1 cellular context compared by ENCODE assay signal in genomic region chr14:74955229-74955999, GRCh38.
A peak's percentile ranks its signal among the peaks of the same experiment; 100 is the strongest.
TF ChIP-seq lines count a peak whose summit lies in the region.

Gene PGF (minus strand): TSS chr14:74955597. CDS start chr14:74955242, 355 bp downstream.

TF ChIP-seq in HepG2, 621 proteins besides CTCF, POLR2A, EP300 and RAD21 (continued from another document):
- TF ChIP-seq, protein P1, sequence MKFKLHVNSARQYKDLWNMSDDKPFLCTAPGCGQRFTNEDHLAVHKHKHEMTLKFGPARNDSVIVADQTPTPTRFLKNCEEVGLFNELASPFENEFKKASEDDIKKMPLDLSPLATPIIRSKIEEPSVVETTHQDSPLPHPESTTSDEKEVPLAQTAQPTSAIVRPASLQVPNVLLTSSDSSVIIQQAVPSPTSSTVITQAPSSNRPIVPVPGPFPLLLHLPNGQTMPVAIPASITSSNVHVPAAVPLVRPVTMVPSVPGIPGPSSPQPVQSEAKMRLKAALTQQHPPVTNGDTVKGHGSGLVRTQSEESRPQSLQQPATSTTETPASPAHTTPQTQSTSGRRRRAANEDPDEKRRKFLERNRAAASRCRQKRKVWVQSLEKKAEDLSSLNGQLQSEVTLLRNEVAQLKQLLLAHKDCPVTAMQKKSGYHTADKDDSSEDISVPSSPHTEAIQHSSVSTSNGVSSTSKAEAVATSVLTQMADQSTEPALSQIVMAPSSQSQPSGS (CRISPR knock-in tag; IDR thresholded peaks at IDR 0.05): peak; percentile 37; the same call in 1 of the 2 replicates
- peak; percentile 4; the same call in 1 of the 2 replicates for TF ChIP-seq ZFX (CRISPR knock-in tag; IDR thresholded peaks at IDR 0.05; ENCODE audit: low read depth)
- TF ChIP-seq ASH2L (IDR thresholded peaks at IDR 0.05; ENCODE audit: insufficient read length, low read depth, low read length): peak; percentile 47
- TF ChIP-seq ATF7-NPFF (CRISPR knock-in tag; IDR thresholded peaks at IDR 0.05; ENCODE audit: low read depth): peak; percentile 54; the same call in 1 of the 2 replicates
- TF ChIP-seq ZNF275 (CRISPR knock-in tag; IDR thresholded peaks at IDR 0.05; ENCODE audit: borderline replicate concordance): no peak
- TF ChIP-seq ZBTB2 (CRISPR knock-in tag; IDR thresholded peaks at IDR 0.05; ENCODE audit: low read depth): 0 out of 2 replicates have a peak, but pooled peaks have one; percentile 30
- TF ChIP-seq ZFY (CRISPR knock-in tag; IDR thresholded peaks at IDR 0.05): peak; percentile 51
- peak; percentile 81; the same call in 1 of the 2 replicates for TF ChIP-seq ZNF776 (CRISPR knock-in tag; IDR thresholded peaks at IDR 0.05)
- peak; percentile 58 for TF ChIP-seq PHF20 (CRISPR knock-in tag; IDR thresholded peaks at IDR 0.05)
- no peak for TF ChIP-seq NFE2L1 (CRISPR knock-in tag; IDR thresholded peaks at IDR 0.05; ENCODE audit: borderline replicate concordance)
- no peak for TF ChIP-seq TRIM24 (CRISPR knock-in tag; IDR thresholded peaks at IDR 0.05)
- TF ChIP-seq MED8 (CRISPR knock-in tag; IDR thresholded peaks at IDR 0.05; ENCODE audit: insufficient replicate concordance): no peak
- peak; percentile 66; the same call in 1 of the 2 replicates for TF ChIP-seq ZSCAN12 (CRISPR knock-in tag; IDR thresholded peaks at IDR 0.05)
- TF ChIP-seq FOXA3 (CRISPR knock-in tag; IDR thresholded peaks at IDR 0.05): peak; percentile 25; the same call in 1 of the 2 replicates
